ENCODE assay signal across 8 cellular contexts in genomic region chr15:33310481-33311311, GRCh38. TPM values are rescaled to one million over a fixed set of nuclear protein-coding genes. Genes with fewer than 3 reads are reported as not detected.
DNase-seq lines count a peak whose midpoint lies in the region; ATAC-seq, FAIRE-seq and TF ChIP-seq lines count a peak whose summit lies in the region.

Gene RYR3, plus strand, starts transcription at chr15:33310967. Its CDS starts 79 bp downstream, at chr15:33311046.

- no peak for FAIRE-seq in HepG2 (lab: Jason Lieb, UNC)

- H3K4me1 ChIP-seq in effector memory CD4-positive, alpha-beta T cell (ENCODE audit: control insufficient read depth, insufficient read depth, low read length, poor library complexity, severe bottlenecking) = no peaks in the 10 kb centered on the region
- H3K4me1 ChIP-seq in HepG2 (ENCODE audit: insufficient read depth, low read length) = no peaks in the 10 kb centered on the region

- H3K9me3 Mint-ChIP-seq in MCF 10A (ENCODE audit: unreplicated experiment) = no peaks in the 10 kb centered on the region

- BruUV-seq in MCF 10A (replicated peaks; lab: Mats Ljungman, UMichigan) (no TSS peak), HepG2 (replicated peaks; lab: Mats Ljungman, UMichigan) (no TSS peak)

- no peak for TF ChIP-seq RAD21 in HepG2 (CRISPR knock-in tag; IDR thresholded peaks at IDR 0.05)

- H3K36me3 ChIP-seq in effector memory CD4-positive, alpha-beta T cell (ENCODE audit: control insufficient read depth, insufficient read depth, low read length) = no peaks in the 10 kb centered on the region
- no peaks in the 10 kb centered on the region for H3K36me3 ChIP-seq in HepG2 (replicated peaks in 1 of 2; ENCODE audit: control insufficient read depth in 1 of 2, insufficient read depth in 2 of 2, low read length in 2 of 2)

- H3K9me3 ChIP-seq in effector memory CD4-positive, alpha-beta T cell (ENCODE audit: control insufficient read depth, low read length) = no peaks in the 10 kb centered on the region
- H3K9me3 ChIP-seq in HepG2 (ENCODE audit: low read length) = no peaks in the 10 kb centered on the region

- H3K4me2 ChIP-seq in HepG2 (ENCODE audit: low read depth, low read length) = no peak within 1 kb of the TSS

- no peak for TF ChIP-seq POLR2A in HepG2 (IDR thresholded peaks at IDR 0.05; ENCODE audit: insufficient read depth in 1 of 2, low read depth in 2 of 2, low read length in 2 of 2)

- intact Hi-C loops in MCF 10A (cut with micrococcal nuclease) (no loop called here), left colon (cut with DNase I, micrococcal nuclease) (no loop called here), HepG2 (cut with micrococcal nuclease; ENCODE audit: unreplicated experiment) (no loop called here)

- no peak within 1 kb of the TSS for H2AFZ ChIP-seq in HepG2 (ENCODE audit: low read length)

- H3K4me1 Mint-ChIP-seq in MCF 10A (ENCODE audit: insufficient read depth, unreplicated experiment) = peaks cover 6% of the 10 kb centered on the region

- TF ChIP-seq EP300 in HepG2 (IDR thresholded peaks at IDR 0.05; ENCODE audit: low read depth in 2 of 2, low read length in 2 of 2) (no peak), HepG2 (CRISPR knock-in tag; IDR thresholded peaks at IDR 0.05; ENCODE audit: borderline replicate concordance) (no peak)

- no peaks in the 10 kb centered on the region for H4K20me1 ChIP-seq in HepG2 (ENCODE audit: insufficient read depth, low read length)

- ATAC-seq in left colon = no peak
- ATAC-seq in HepG2 = no peak

- H3K79me2 ChIP-seq in HepG2 (ENCODE audit: insufficient read depth, low read length) = no peaks in the 10 kb centered on the region

- WGBS in HepG2 (ENCODE audit: low lambda C conversion rate) = 43% methylated on average over 35 of the region's 84 CpGs

- H3K27me3 Mint-ChIP-seq in MCF 10A (ENCODE audit: insufficient read depth, unreplicated experiment) = peaks cover 41% of the 10 kb centered on the region

- POLR2A ChIA-PET in MCF 10A (lab: Yijun Ruan, JAX) (no interaction called here), HepG2 (lab: Yijun Ruan, JAX) (no interaction called here)

- H3K27ac ChIP-seq in effector memory CD4-positive, alpha-beta T cell (ENCODE audit: insufficient read depth, low read length, poor library complexity, severe bottlenecking) = no peak within 1 kb of the TSS
- no peak within 1 kb of the TSS for H3K27ac ChIP-seq in HepG2 (ENCODE audit: extremely low read length, insufficient read depth, low read length)

- no peak within 1 kb of the TSS for H3K27ac Mint-ChIP-seq in MCF 10A (ENCODE audit: low read depth, unreplicated experiment)

- H3K4me3 ChIP-seq in effector memory CD4-positive, alpha-beta T cell (ENCODE audit: insufficient read depth, low read depth, low read length, poor library complexity, severe bottlenecking) = no peak within 1 kb of the TSS
- no peak within 1 kb of the TSS for H3K4me3 ChIP-seq in HepG2 (replicated peaks in 1 of 3; ENCODE audit: insufficient read depth in 1 of 3, low read depth in 2 of 3, low read length in 3 of 3)

- H3K36me3 Mint-ChIP-seq in MCF 10A (ENCODE audit: insufficient read depth, unreplicated experiment) = no peaks in the 10 kb centered on the region

- H3K27me3 ChIP-seq in effector memory CD4-positive, alpha-beta T cell (replicated peaks; ENCODE audit: control insufficient read depth, insufficient read depth, low read length, poor library complexity, severe bottlenecking) = peaks cover 9% of the 10 kb centered on the region
- peaks cover 0 to 18% of the 10 kb centered on the region in 2 experiments; a peak in 1 of 5 replicates for H3K27me3 ChIP-seq in HepG2 (ENCODE audit: control insufficient read depth in 1 of 2, insufficient read depth in 2 of 2, low read length in 2 of 2)

- in situ Hi-C loops in HepG2 (cut with HindIII; ENCODE audit: extremely low pct_ligation_motif_present, low pct_unique_long_range_greater_than_20kb) = no loop called here

- CTCF ChIA-PET in MCF 10A (lab: Yijun Ruan, JAX) = no interaction called here
- CTCF ChIA-PET in HepG2 (lab: Yijun Ruan, JAX; ENCODE audit: low intra/inter-chr PET ratio, low total read pairs) = no interaction called here

- H3K4me3 Mint-ChIP-seq in MCF 10A (ENCODE audit: unreplicated experiment) = peak within 1 kb of the TSS; percentile 41

- DNase-seq in NCI-H2029 treated with DMSO at 0.1 percent for 48 hours (lab: John Stamatoyannopoulos, UW) = peak; percentile 4
- DNase-seq in MCF 10A (ENCODE audit: unreplicated experiment) = no peak
- peak; percentile 10 to 39 for DNase-seq in left colon
- peak; percentile 30 for DNase-seq in superior temporal gyrus (ENCODE audit: extremely low spot score)
- DNase-seq in mesenteric fat pad (ENCODE audit: low spot score) = no peak
- DNase-seq in HT-29 (ENCODE audit: low spot score) = no peak
- DNase-seq in effector memory CD4-positive, alpha-beta T cell = no peak
- DNase-seq in HepG2 (ENCODE audit: low spot score) = no peak

- no peak within 1 kb of the TSS for H3K9ac ChIP-seq in HepG2 (ENCODE audit: insufficient read depth, low read depth, low read length)

- TF ChIP-seq CTCF in MCF 10A (IDR thresholded peaks at IDR 0.05; ENCODE audit: unreplicated experiment) = no peak
- TF ChIP-seq CTCF in HepG2 (CRISPR knock-in tag; IDR thresholded peaks at IDR 0.05) = no peak

TF ChIP-seq in HepG2, 621 proteins besides CTCF, POLR2A, EP300 and RAD21 (continues in another document):
- TF ChIP-seq ZSCAN22 (CRISPR knock-in tag; IDR thresholded peaks at IDR 0.05) = no peak
- no peak for TF ChIP-seq SIX4 (CRISPR knock-in tag; IDR thresholded peaks at IDR 0.05)
- TF ChIP-seq ZNF800 (CRISPR knock-in tag; IDR thresholded peaks at IDR 0.05) = no peak

RNA-seq across cellular contexts. Expression of gene RYR3, which starts in this region (rescaled TPM):
- not detected in 2 replicates for total RNA-seq in MCF 10A (2022)
- 1 to 10 TPM in 1 of 2 donors, under 1 TPM in 1; 0.27 to 2.2 TPM for total RNA-seq in left colon
- 0.48 TPM for total RNA-seq in mesenteric fat pad
- not detected in 2 replicates for total RNA-seq in HT-29 (2014; rRNA removed; shearing (Covaris generic))
- not detected in 2 replicates for total RNA-seq in HepG2 (2016; rRNA removed; fragmentation: Illumina TruSeq; extraction: Trizol)
- total RNA-seq in HepG2 (2016; cell fraction: cytosol; rRNA removed; fragmentation: Illumina TruSeq; extraction: Trizol; ENCODE audit: low read depth) = not detected in 2 replicates
- not detected in 2 replicates for total RNA-seq in HepG2 (2016; cell fraction: insoluble cytoplasmic fraction; rRNA removed; fragmentation: Illumina TruSeq; extraction: Trizol)
- total RNA-seq in HepG2 (2016; cell fraction: membrane; rRNA removed; fragmentation: Illumina TruSeq; extraction: Trizol) = not detected in 2 replicates
- not detected in 2 replicates for total RNA-seq in HepG2 (2016; cell fraction: nucleus; rRNA removed; fragmentation: Illumina TruSeq; extraction: Trizol)
- not detected in 2 replicates for polyA plus RNA-seq in HepG2 (2011; rRNA removed)
- polyA plus RNA-seq in HepG2 (2011; cell fraction: cytosol; rRNA removed) = not detected in 2 replicates
- not detected in 2 replicates for polyA plus RNA-seq in HepG2 (2011; cell fraction: nucleus; rRNA removed)
- polyA plus RNA-seq in HepG2 (2012) = 0.09 TPM in 2 replicates
- polyA plus RNA-seq in HepG2 (2016; cell fraction: cytosol; fragmentation: Illumina TruSeq; extraction: Trizol; ENCODE audit: low read depth) = not detected in 2 replicates
- polyA plus RNA-seq in HepG2 (2016; cell fraction: insoluble cytoplasmic fraction; fragmentation: Illumina TruSeq; extraction: Trizol; ENCODE audit: low read depth) = not detected in 2 replicates
- not detected in 2 replicates for polyA plus RNA-seq in HepG2 (2016; cell fraction: membrane; fragmentation: Illumina TruSeq; extraction: Trizol; ENCODE audit: low read depth)
- polyA plus RNA-seq in HepG2 (2016; cell fraction: nucleus; fragmentation: Illumina TruSeq; extraction: Trizol; ENCODE audit: insufficient read depth, low read depth) = not detected in 2 replicates
- polyA minus RNA-seq in HepG2 (2011; rRNA and poly(A)+ RNA removed; ENCODE audit: low replicate concordance) = not detected in 2 replicates
- polyA minus RNA-seq in HepG2 (2011; cell fraction: cytosol; rRNA and poly(A)+ RNA removed) = not detected in 2 replicates
- polyA minus RNA-seq in HepG2 (2011; cell fraction: nucleus; rRNA and poly(A)+ RNA removed) = 0.12 TPM in 1 of 2 replicates, not detected in the other

Comparison
In these comparisons a context has a peak if more than half of its experiments do, and no peak if none do; other contexts are left out.
1. DNase-seq: peak in NCI-H2029 treated with DMSO at 0.1 percent for 48 hours (single experiment), left colon (2 of 2) and superior temporal gyrus (single experiment); none in MCF 10A (single experiment), mesenteric fat pad (single experiment), HT-29 (single experiment), effector memory CD4-positive, alpha-beta T cell (0 of 3) and HepG2 (single experiment).